1 cellular context compared by ENCODE assay signal in genomic region chr7:73980206-73980605, GRCh38.
TF ChIP-seq lines count a peak whose summit lies in the region.

No MANE protein-coding gene starts in this region.

TF ChIP-seq in HepG2, 621 proteins besides CTCF, POLR2A, EP300 and RAD21 (continued from another document and continues in another):
- TF ChIP-seq PAXIP1 (CRISPR knock-in tag; conservative IDR thresholded peaks at IDR 0.05) = peak; percentile 62
- no peak for TF ChIP-seq MAFF (IDR thresholded peaks at IDR 0.05; ENCODE audit: low read depth, low read length)
- TF ChIP-seq UBTF (CRISPR knock-in tag; IDR thresholded peaks at IDR 0.05) = no peak
- no peak for TF ChIP-seq SRF (IDR thresholded peaks at IDR 0.05; ENCODE audit: low read depth, low read length)
- TF ChIP-seq ARNTL (CRISPR knock-in tag; IDR thresholded peaks at IDR 0.05) = no peak
- no peak for TF ChIP-seq ZNF264 (CRISPR knock-in tag; IDR thresholded peaks at IDR 0.05)
- TF ChIP-seq ZFP36L2 (CRISPR knock-in tag; IDR thresholded peaks at IDR 0.05) = no peak
- no peak for TF ChIP-seq ZNF12 (CRISPR knock-in tag; IDR thresholded peaks at IDR 0.05)
- TF ChIP-seq NR2F1 (CRISPR knock-in tag; IDR thresholded peaks at IDR 0.05) = no peak
- TF ChIP-seq ZNF879 (CRISPR knock-in tag; IDR thresholded peaks at IDR 0.05) = no peak
- TF ChIP-seq ZNF160 (CRISPR knock-in tag; IDR thresholded peaks at IDR 0.05) = no peak
- TF ChIP-seq SKIL (CRISPR knock-in tag; IDR thresholded peaks at IDR 0.05; ENCODE audit: borderline replicate concordance) = no peak
- no peak for TF ChIP-seq SOX6 (IDR thresholded peaks at IDR 0.05)
- no peak for TF ChIP-seq SOX6 (CRISPR knock-in tag; IDR thresholded peaks at IDR 0.05)
- TF ChIP-seq MEIS2 (CRISPR knock-in tag; IDR thresholded peaks at IDR 0.05) = no peak
- TF ChIP-seq JDP2 (CRISPR knock-in tag; IDR thresholded peaks at IDR 0.05; ENCODE audit: borderline replicate concordance) = no peak
- TF ChIP-seq LBX2 (CRISPR knock-in tag; IDR thresholded peaks at IDR 0.05; ENCODE audit: borderline replicate concordance) = no peak
- TF ChIP-seq RFX3 (CRISPR knock-in tag; IDR thresholded peaks at IDR 0.05) = no peak
- TF ChIP-seq ZFYVE20 (CRISPR knock-in tag; IDR thresholded peaks at IDR 0.05; ENCODE audit: borderline replicate concordance, low read depth) = no peak
- TF ChIP-seq ZNF619 (CRISPR knock-in tag; IDR thresholded peaks at IDR 0.05) = no peak
- no peak for TF ChIP-seq ZNF441 (CRISPR knock-in tag; IDR thresholded peaks at IDR 0.05; ENCODE audit: borderline replicate concordance)
- no peak for TF ChIP-seq ZNF20 (CRISPR knock-in tag; IDR thresholded peaks at IDR 0.05)
- TF ChIP-seq MEF2D (CRISPR knock-in tag; IDR thresholded peaks at IDR 0.05) = no peak
- no peak for TF ChIP-seq ZBTB26 (CRISPR knock-in tag; IDR thresholded peaks at IDR 0.05; ENCODE audit: borderline replicate concordance)
- TF ChIP-seq TRIM22 (IDR thresholded peaks at IDR 0.05) = no peak
- TF ChIP-seq ZNF703 (CRISPR knock-in tag; IDR thresholded peaks at IDR 0.05; ENCODE audit: borderline replicate concordance) = no peak
- TF ChIP-seq ZNF143 (CRISPR knock-in tag; IDR thresholded peaks at IDR 0.05) = no peak
- no peak for TF ChIP-seq ZNF329 (CRISPR knock-in tag; IDR thresholded peaks at IDR 0.05; ENCODE audit: low read depth)
- no peak for TF ChIP-seq RORA (CRISPR knock-in tag; IDR thresholded peaks at IDR 0.05)
- no peak for TF ChIP-seq MIER3 (CRISPR knock-in tag; IDR thresholded peaks at IDR 0.05; ENCODE audit: borderline replicate concordance)
- TF ChIP-seq ZBTB7A (CRISPR knock-in tag; IDR thresholded peaks at IDR 0.05) = no peak
- no peak for TF ChIP-seq ZNF484 (CRISPR knock-in tag; IDR thresholded peaks at IDR 0.05; ENCODE audit: borderline replicate concordance, low read depth)
- no peak for TF ChIP-seq THAP8 (CRISPR knock-in tag; IDR thresholded peaks at IDR 0.05; ENCODE audit: borderline replicate concordance)
- no peak for TF ChIP-seq REST (IDR thresholded peaks at IDR 0.05; ENCODE audit: borderline replicate concordance in 1 of 2, low read depth in 1 of 2, low read length in 2 of 2)
- TF ChIP-seq JUND (CRISPR knock-in tag; IDR thresholded peaks at IDR 0.05) = peak; percentile 35; the same call in 1 of the 2 replicates
- TF ChIP-seq ZKSCAN5 (CRISPR knock-in tag; IDR thresholded peaks at IDR 0.05) = no peak
- TF ChIP-seq PHF20 (CRISPR knock-in tag; IDR thresholded peaks at IDR 0.05) = no peak
- no peak for TF ChIP-seq ELF3 (CRISPR knock-in tag; IDR thresholded peaks at IDR 0.05)
- TF ChIP-seq ELF1 (CRISPR knock-in tag; IDR thresholded peaks at IDR 0.05) = no peak
- TF ChIP-seq NR3C1 (CRISPR knock-in tag; IDR thresholded peaks at IDR 0.05) = no peak
- no peak for TF ChIP-seq ZNF724P (CRISPR knock-in tag; IDR thresholded peaks at IDR 0.05; ENCODE audit: borderline replicate concordance)
- no peak for TF ChIP-seq DNMT1 (CRISPR knock-in tag; IDR thresholded peaks at IDR 0.05)
- TF ChIP-seq RERE (CRISPR knock-in tag; IDR thresholded peaks at IDR 0.05; ENCODE audit: low read depth) = no peak
- no peak for TF ChIP-seq ETV5 (CRISPR knock-in tag; IDR thresholded peaks at IDR 0.05; ENCODE audit: borderline replicate concordance)
- TF ChIP-seq ZFP41 (CRISPR knock-in tag; IDR thresholded peaks at IDR 0.05; ENCODE audit: borderline replicate concordance) = no peak
